10 cellular contexts compared by ENCODE assay signal in the genomic region with DNA sequence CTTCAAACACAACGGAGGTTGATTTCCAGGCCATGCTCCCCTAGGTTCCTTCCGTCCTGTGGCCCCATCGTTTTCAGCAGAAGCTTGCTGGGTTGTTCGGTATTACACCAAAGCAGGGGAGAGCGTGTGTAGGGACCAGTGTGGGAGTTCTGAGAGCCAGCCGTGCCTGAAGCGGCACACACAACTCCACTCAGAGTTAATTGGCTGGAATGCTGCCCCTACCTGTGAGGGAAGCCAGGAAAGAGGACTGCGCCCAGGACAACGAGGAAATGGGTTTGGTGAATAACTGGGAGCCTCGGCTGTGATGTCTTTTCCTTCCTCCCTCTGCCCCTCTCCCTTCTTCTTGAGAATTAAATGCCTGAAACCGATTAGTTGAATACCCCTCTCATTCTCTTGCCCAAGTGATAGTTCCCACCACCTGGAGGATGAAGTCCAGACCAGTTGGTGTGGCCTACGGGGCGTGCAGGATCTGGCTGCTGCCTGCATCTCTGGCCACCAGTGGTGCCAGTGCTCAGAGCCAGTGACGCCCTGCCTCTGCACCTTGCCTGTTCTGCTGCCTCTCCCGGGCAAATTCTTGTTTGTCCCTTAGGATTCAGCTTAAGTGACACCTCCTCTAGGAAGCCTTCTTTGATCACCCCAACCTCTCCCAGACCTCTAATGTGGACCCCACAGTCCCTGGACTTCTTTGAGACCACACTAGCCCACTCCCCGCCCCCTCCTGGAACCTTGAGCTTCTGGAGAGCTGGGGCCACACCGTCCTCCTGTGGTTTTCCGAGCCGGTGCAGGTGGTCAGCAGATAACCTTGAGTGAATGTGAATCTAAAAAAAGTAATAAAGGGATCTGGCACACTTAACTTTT.
A peak's percentile ranks its signal among the peaks of the same experiment; 100 is the strongest.
DNase-seq lines count a peak whose midpoint lies in the region; ATAC-seq and TF ChIP-seq lines count a peak whose summit lies in the region.
"Had no signal": no experiment of that assay in that cellular context is flagged by ENCODE, and none has a peak within 500 bp of the region (broad histone marks: within the 10 kb centered on the region; RNA-seq: fewer than 3 reads in every experiment).

No MANE protein-coding gene starts in this region.

- in situ Hi-C loops in GM13977 (cut with MboI; ENCODE audit: low pct_unique_long_range_greater_than_20kb, low sequenced_read_pairs, unreplicated experiment) = no loop called here

- H3K9ac ChIP-seq in muscle layer of colon (ENCODE audit: low read length) = no peak overlapping the region

- no peak for ATAC-seq in stimulated activated naive CD8-positive, alpha-beta T cell treated with anti-CD3 and anti-CD28 coated beads, Interleukin-15, Interleukin-2, amounts not matched to agents 100 U/mL and 50 U/mL, for 24 hours
- ATAC-seq in HG03457 (IDR thresholded peaks at IDR 0.05; ENCODE audit: unreplicated experiment) = no peak

- no peak overlapping the region for H3K4me3 ChIP-seq in muscle layer of colon (ENCODE audit: low read depth in 1 of 2, low read length in 2 of 2)
- H3K4me3 ChIP-seq: lung had no signal

- H3K4me1 ChIP-seq in muscle layer of colon (ENCODE audit: insufficient read depth, low read length) = peaks cover 17% of the 10 kb centered on the region

- no peaks in the 10 kb centered on the region for H3K27me3 Mint-ChIP-seq in stimulated activated naive CD8-positive, alpha-beta T cell treated with anti-CD3 and anti-CD28 coated beads, Interleukin-15, Interleukin-2, amounts not matched to agents 100 ng/mL and 50 ng/mL, for 24 hours

- H3K27ac ChIP-seq in caudate nucleus (ENCODE audit: low read depth, low read length) (peak overlapping the region; percentile 44), muscle layer of colon (ENCODE audit: low read depth, low read length) (peak overlapping the region; percentile 52)

- H3K9me3 Mint-ChIP-seq in stimulated activated naive CD8-positive, alpha-beta T cell treated with anti-CD3 and anti-CD28 coated beads, Interleukin-15, Interleukin-2, amounts not matched to agents 100 ng/mL and 50 ng/mL, for 24 hours = no peaks in the 10 kb centered on the region

- peaks cover 63% of the 10 kb centered on the region for H3K4me1 Mint-ChIP-seq in stimulated activated naive CD8-positive, alpha-beta T cell treated with anti-CD3 and anti-CD28 coated beads, Interleukin-15, Interleukin-2, amounts not matched to agents 100 ng/mL and 50 ng/mL, for 24 hours (ENCODE audit: low read depth)

- peak overlapping the region; percentile 31 for H3K4me3 Mint-ChIP-seq in stimulated activated naive CD8-positive, alpha-beta T cell treated with anti-CD3 and anti-CD28 coated beads, Interleukin-15, Interleukin-2, amounts not matched to agents 100 ng/mL and 50 ng/mL, for 24 hours

- TF ChIP-seq CTCF in GM13977 (IDR thresholded peaks at IDR 0.05; ENCODE audit: extremely low read depth, insufficient read depth, missing control alignments) = no peak

- no peaks in the 10 kb centered on the region for H3K36me3 Mint-ChIP-seq in stimulated activated naive CD8-positive, alpha-beta T cell treated with anti-CD3 and anti-CD28 coated beads, Interleukin-15, Interleukin-2, amounts not matched to agents 100 ng/mL and 50 ng/mL, for 24 hours (ENCODE audit: low read depth)

- peak overlapping the region; percentile 51 for H3K27ac Mint-ChIP-seq in stimulated activated naive CD8-positive, alpha-beta T cell treated with anti-CD3 and anti-CD28 coated beads, Interleukin-15, Interleukin-2, amounts not matched to agents 100 ng/mL and 50 ng/mL, for 24 hours

- no peaks in the 10 kb centered on the region for H3K9me3 ChIP-seq in muscle layer of colon (ENCODE audit: low read length)

- no peaks in the 10 kb centered on the region for H3K36me3 ChIP-seq in muscle layer of colon (ENCODE audit: insufficient read depth, low read length)

- DNase-seq in stimulated activated naive CD8-positive, alpha-beta T cell treated with anti-CD3 and anti-CD28 coated beads, Interleukin-15, Interleukin-2, amounts not matched to agents 100 U/mL and 50 U/mL, for 24 hours = no peak
- DNase-seq in caudate nucleus (lab: John Stamatoyannopoulos, UW) = no peak
- DNase-seq in GM13977 (ENCODE audit: low spot score) = no peak
- no peak for DNase-seq in NCI-H1417 treated with DMSO at 0.1 percent for 48 hours (lab: John Stamatoyannopoulos, UW)
- DNase-seq in kidney glomerular epithelial cell (lab: John Stamatoyannopoulos, UW) = no peak
- DNase-seq: NCI-H510A had no signal

- H3K27me3 ChIP-seq in muscle layer of colon (ENCODE audit: control insufficient read depth in 1 of 2, insufficient read depth in 2 of 2, low read length in 2 of 2) = no peaks in the 10 kb centered on the region
